In genomic region chr12:57755194-57755453, GRCh38 we compare ENCODE assay signal across 8 cellular contexts. TPM values are rescaled to one million over a fixed set of nuclear protein-coding genes. Genes with fewer than 3 reads are reported as not detected.
DNase-seq lines count a peak whose midpoint lies in the region; ATAC-seq and TF ChIP-seq lines count a peak whose summit lies in the region.

No MANE protein-coding gene starts in this region.

- POLR2A ChIA-PET in AG04449 (lab: Yijun Ruan, JAX), result no interaction called here
- POLR2A ChIA-PET in naive thymus-derived CD8-positive, alpha-beta T cell (lab: Charles Lee), result interaction anchor here (0.6 to 2.6 kb wide), 3 partner anchors 14 to 142 kb away, joined by 3 to 13 read pairs (median 12); partner anchors contain the start of gene TSFM

- H3K27ac Mint-ChIP-seq in naive thymus-derived CD8-positive, alpha-beta T cell, result peak overlapping the region in 1 of 10 donors; percentile 53

- peaks cover 0 to 34% (median 0%) of the 10 kb centered on the region in 3 donors for H3K36me3 Mint-ChIP-seq in naive thymus-derived CD8-positive, alpha-beta T cell

- H3K9me3 ChIP-seq in HUES64 (ENCODE audit: insufficient read depth, low read depth, low read length) (no peaks in the 10 kb centered on the region), colonic mucosa (no peaks in the 10 kb centered on the region)

- H3K4me1 ChIP-seq in HUES64 (ENCODE audit: insufficient read depth, low read length), result peaks cover 18% of the 10 kb centered on the region
- H3K4me1 ChIP-seq in colonic mucosa, result no peaks in the 10 kb centered on the region

- CTCF ChIA-PET in AG04449 (lab: Yijun Ruan, JAX), result no interaction called here

- H3K4me3 ChIP-seq in AG04449 (ENCODE audit: low read depth, low read length) (peak overlapping the region; percentile 56), HUES64 (ENCODE audit: low read length) (peak overlapping the region; percentile 43), colonic mucosa (peak overlapping the region; percentile 59)

- H3K36me3 ChIP-seq in HUES64 (ENCODE audit: insufficient read depth, low read length) (peaks cover 9% of the 10 kb centered on the region), colonic mucosa (no peaks in the 10 kb centered on the region)

- H3K27ac ChIP-seq in HUES64 (ENCODE audit: low read depth, low read length), result no peak overlapping the region
- peak overlapping the region; percentile 72 for H3K27ac ChIP-seq in colonic mucosa

- H3K9ac ChIP-seq in HUES64 (ENCODE audit: low read depth, low read length) (no peak overlapping the region), colonic mucosa (ENCODE audit: low read depth in 2 of 2, low read length in 2 of 2) (no peak overlapping the region)

- H3K9me3 Mint-ChIP-seq in naive thymus-derived CD8-positive, alpha-beta T cell, result no peaks in the 10 kb centered on the region

- WGBS in HUES64, result under 1% methylated on average over 33 of the region's 34 CpGs

- no peak for ATAC-seq in naive thymus-derived CD8-positive, alpha-beta T cell

- TF ChIP-seq CTCF in AG04449 (IDR thresholded peaks at IDR 0.05; ENCODE audit: insufficient read depth, low read length, missing control alignments), result no peak
- no peak for TF ChIP-seq CTCF in colonic mucosa (IDR thresholded peaks at IDR 0.05)

- H3K27me3 Mint-ChIP-seq in naive thymus-derived CD8-positive, alpha-beta T cell, result no peaks in the 10 kb centered on the region

- H3K4me1 Mint-ChIP-seq in naive thymus-derived CD8-positive, alpha-beta T cell, result peaks cover 50 to 79% (median 71%) of the 10 kb centered on the region in 4 donors

- intact Hi-C loops in colonic mucosa (cut with DNase I), result no loop called here

- peak overlapping the region in 6 of 10 donors; percentile 16 to 89 (median 29) for H3K4me3 Mint-ChIP-seq in naive thymus-derived CD8-positive, alpha-beta T cell

- DNase-seq in AG04449 (ENCODE audit: low read depth, low spot score) (no peak), colonic mucosa (no peak), SHP77 (lab: John Stamatoyannopoulos, UW) (no peak), NCI-H2081 treated with DMSO at 0.1 percent for 48 hours (lab: John Stamatoyannopoulos, UW) (no peak), NCI-H345 treated with DMSO at 0.1 percent for 48 hours (lab: John Stamatoyannopoulos, UW; ENCODE audit: unreplicated experiment) (no peak)
- DNase-seq in naive thymus-derived CD8-positive, alpha-beta T cell, result no peak
- no peak for DNase-seq in activated T-cell treated with anti-CD3 and anti-CD28 coated beads, Interleukin-2, amount 50 U/mL, for 1 hour

- H3K27me3 ChIP-seq in HUES64 (ENCODE audit: insufficient read depth, low read length) (peaks cover 47% of the 10 kb centered on the region), colonic mucosa (no peaks in the 10 kb centered on the region)

RNA-seq across cellular contexts. Expression of gene MARCHF9, which starts 0.2 kb away (rescaled TPM):
- 3.7 TPM for polyA plus RNA-seq in HUES64 (2013, experiment 1 of 2)
- polyA plus RNA-seq in HUES64 (2013, experiment 2 of 2), result 4.6 TPM
- 10 to 100 TPM; 10.6 to 14.3 TPM for total RNA-seq in colonic mucosa
- total RNA-seq in naive thymus-derived CD8-positive, alpha-beta T cell, result 10 to 100 TPM; 59.5 to 64.8 TPM
- 1 to 10 TPM; 2.2 to 6.6 (median 4.5) TPM for polyA plus RNA-seq in naive thymus-derived CD8-positive, alpha-beta T cell

RNA-seq across cellular contexts. Expression of gene CDK4, which starts 3.0 kb away (rescaled TPM):
- polyA plus RNA-seq in HUES64 (2013, experiment 1 of 2), result 171 TPM
- polyA plus RNA-seq in HUES64 (2013, experiment 2 of 2), result 146 TPM
- total RNA-seq in colonic mucosa, result 100 to 1,000 TPM in 1 of 2 donors, 10 to 100 TPM in 1; 45.7 to 121 TPM
- total RNA-seq in naive thymus-derived CD8-positive, alpha-beta T cell, result 10 to 100 TPM; 44.6 to 49.0 TPM
- polyA plus RNA-seq in naive thymus-derived CD8-positive, alpha-beta T cell, result 100 to 1,000 TPM in 1 of 3 donors, 10 to 100 TPM in 2; 71.3 to 101 (median 80.5) TPM

RNA-seq across cellular contexts. Expression of gene TSPAN31, which starts 10.3 kb away (rescaled TPM):
- 9.3 TPM for polyA plus RNA-seq in HUES64 (2013, experiment 1 of 2)
- polyA plus RNA-seq in HUES64 (2013, experiment 2 of 2), result 15.3 TPM
- total RNA-seq in colonic mucosa, result 10 to 100 TPM; 19.3 to 32.3 TPM
- 10 to 100 TPM; 22.5 to 24.8 TPM for total RNA-seq in naive thymus-derived CD8-positive, alpha-beta T cell
- polyA plus RNA-seq in naive thymus-derived CD8-positive, alpha-beta T cell, result 10 to 100 TPM; 42.2 to 53.3 (median 47.3) TPM

RNA-seq across cellular contexts. Expression of gene CYP27B1, which starts 11.8 kb away (rescaled TPM):
- polyA plus RNA-seq in HUES64 (2013, experiment 1 of 2), result 0.95 TPM
- polyA plus RNA-seq in HUES64 (2013, experiment 2 of 2), result 1.2 TPM
- 1 to 10 TPM in 1 of 2 donors, under 1 TPM in 1; 0.80 to 1.6 TPM for total RNA-seq in colonic mucosa
- 1 to 10 TPM; 1.4 to 1.6 TPM for total RNA-seq in naive thymus-derived CD8-positive, alpha-beta T cell
- not detected for polyA plus RNA-seq in naive thymus-derived CD8-positive, alpha-beta T cell

RNA-seq across cellular contexts. Expression of gene AGAP2, which starts 16.6 kb away (rescaled TPM):
- 1.0 TPM for polyA plus RNA-seq in HUES64 (2013, experiment 1 of 2)
- polyA plus RNA-seq in HUES64 (2013, experiment 2 of 2), result 2.8 TPM
- 1 to 10 TPM in 1 of 2 donors, under 1 TPM in 1; 0.86 to 1.0 TPM for total RNA-seq in colonic mucosa
- total RNA-seq in naive thymus-derived CD8-positive, alpha-beta T cell, result 10 to 100 TPM; 54.4 to 58.8 TPM
- 1 to 10 TPM; 4.3 to 6.9 (median 5.6) TPM for polyA plus RNA-seq in naive thymus-derived CD8-positive, alpha-beta T cell
